In genomic region chr9:130893250-130894101, GRCh38 we compare ENCODE assay signal across 12 cellular contexts. TPM values are rescaled to one million over a fixed set of nuclear protein-coding genes. Genes with fewer than 3 reads are reported as not detected.
DNase-seq lines count a peak whose midpoint lies in the region; ATAC-seq and TF ChIP-seq lines count a peak whose summit lies in the region.
"Had no signal": no experiment of that assay in that cellular context is flagged by ENCODE, and none has a peak within 500 bp of the region (broad histone marks: within the 10 kb centered on the region; RNA-seq: fewer than 3 reads in every experiment).

No MANE protein-coding gene starts in this region.

- H3K4me3 ChIP-seq in H7 (ENCODE audit: insufficient read depth, low read depth, low read length): no peak overlapping the region

- H3K27me3 Mint-ChIP-seq in WTC11 (ENCODE audit: low read depth): no peaks in the 10 kb centered on the region
- H3K27me3 Mint-ChIP-seq: natural killer cell treated with Interleukin-12 subunit alpha and Interleukin-12 subunit beta and Interleukin-15 and Interleukin-18, amount 100 ng/mL, for 72 hours had no signal

- peaks cover 9% of the 10 kb centered on the region for H3K36me3 ChIP-seq in H7 (replicated peaks; ENCODE audit: control insufficient read depth, insufficient read depth, low read length)

- H3K27me3 ChIP-seq in H7 (ENCODE audit: control insufficient read depth, insufficient read depth, low read length): no peaks in the 10 kb centered on the region

- no peak overlapping the region for H3K4me3 Mint-ChIP-seq in WTC11
- H3K4me3 Mint-ChIP-seq: natural killer cell treated with Interleukin-12 subunit alpha and Interleukin-12 subunit beta and Interleukin-15 and Interleukin-18, amount 100 ng/mL, for 72 hours had no signal

- TF ChIP-seq CTCF in WTC11 (IDR thresholded peaks at IDR 0.05) (no peak), omental fat pad (IDR thresholded peaks at IDR 0.05) (no peak)

- ATAC-seq in WTC11 (peak; percentile 63), left ventricle myocardium superior (peak; percentile 53), GM21576 (IDR thresholded peaks at IDR 0.05; ENCODE audit: unreplicated experiment) (no peak), omental fat pad (ENCODE audit: low FRiP score) (no peak)

- 0 out of 2 replicates have a peak, but pooled peaks cover 3% of the 10 kb centered on the region for H3K36me3 Mint-ChIP-seq in WTC11
- H3K36me3 Mint-ChIP-seq: natural killer cell treated with Interleukin-12 subunit alpha and Interleukin-12 subunit beta and Interleukin-15 and Interleukin-18, amount 100 ng/mL, for 72 hours had no signal

- intact Hi-C loops in left ventricle myocardium superior (cut with micrococcal nuclease): no loop called here

- POLR2A ChIA-PET in WTC11 (lab: Charles Lee): interaction anchor here (0.5 kb wide), 1 partner anchor 71 kb away, joined by 3 read pairs; no protein-coding TSS in a partner anchor

- no peaks in the 10 kb centered on the region for H3K4me1 Mint-ChIP-seq in WTC11

- no peaks in the 10 kb centered on the region for H3K9me3 Mint-ChIP-seq in WTC11
- H3K9me3 Mint-ChIP-seq: natural killer cell treated with Interleukin-12 subunit alpha and Interleukin-12 subunit beta and Interleukin-15 and Interleukin-18, amount 100 ng/mL, for 72 hours had no signal

- H3K27ac Mint-ChIP-seq in WTC11: peak overlapping the region; percentile 60
- H3K27ac Mint-ChIP-seq: natural killer cell treated with Interleukin-12 subunit alpha and Interleukin-12 subunit beta and Interleukin-15 and Interleukin-18, amount 100 ng/mL, for 72 hours had no signal

- DNase-seq in H7: peak; percentile 84
- peak; percentile 51 for DNase-seq in WTC11 (ENCODE audit: low spot score)
- DNase-seq in left ventricle myocardium superior: peak; percentile 69
- peak; percentile 76 for DNase-seq in retina
- DNase-seq in RKO (ENCODE audit: low spot score): no peak
- DNase-seq in mesenteric fat pad (ENCODE audit: low spot score): no peak
- no peak for DNase-seq in omental fat pad (ENCODE audit: low spot score)
- DNase-seq: activated CD4-positive, alpha-beta T cell treated with anti-CD3 and anti-CD28 coated beads for 48 hours; central memory CD4-positive, alpha-beta T cell; NCI-H187 treated with DMSO at 0.1 percent for 48 hours had no signal

- CTCF ChIA-PET in WTC11 (lab: Charles Lee): interaction anchor here (0.6 to 8.4 kb wide), 16 partner anchors 18 to 192 kb away, joined by 3 to 69 read pairs (median 4); no protein-coding TSS in a partner anchor

TF ChIP-seq in WTC11, 78 proteins besides CTCF, POLR2A, EP300 and RAD21 (continues in another document):
- TF ChIP-seq RELA (CRISPR knock-in tag; IDR thresholded peaks at IDR 0.05; ENCODE audit: borderline replicate concordance) (0 out of 2 replicates have a peak, but pooled peaks have one; percentile 24), CDX4 (CRISPR knock-in tag; IDR thresholded peaks at IDR 0.05; ENCODE audit: borderline replicate concordance) (no peak), ZNF512 (CRISPR knock-in tag; IDR thresholded peaks at IDR 0.05; ENCODE audit: borderline replicate concordance) (no peak), CREB1 (CRISPR knock-in tag; IDR thresholded peaks at IDR 0.05) (no peak), MYBL2 (CRISPR knock-in tag; IDR thresholded peaks at IDR 0.05) (0 out of 2 replicates have a peak, but pooled peaks have one; percentile 26), PRDM15 (CRISPR knock-in tag; IDR thresholded peaks at IDR 0.05) (0 out of 2 replicates have a peak, but pooled peaks have one; percentile 11)
- TF ChIP-seq, protein P1, sequence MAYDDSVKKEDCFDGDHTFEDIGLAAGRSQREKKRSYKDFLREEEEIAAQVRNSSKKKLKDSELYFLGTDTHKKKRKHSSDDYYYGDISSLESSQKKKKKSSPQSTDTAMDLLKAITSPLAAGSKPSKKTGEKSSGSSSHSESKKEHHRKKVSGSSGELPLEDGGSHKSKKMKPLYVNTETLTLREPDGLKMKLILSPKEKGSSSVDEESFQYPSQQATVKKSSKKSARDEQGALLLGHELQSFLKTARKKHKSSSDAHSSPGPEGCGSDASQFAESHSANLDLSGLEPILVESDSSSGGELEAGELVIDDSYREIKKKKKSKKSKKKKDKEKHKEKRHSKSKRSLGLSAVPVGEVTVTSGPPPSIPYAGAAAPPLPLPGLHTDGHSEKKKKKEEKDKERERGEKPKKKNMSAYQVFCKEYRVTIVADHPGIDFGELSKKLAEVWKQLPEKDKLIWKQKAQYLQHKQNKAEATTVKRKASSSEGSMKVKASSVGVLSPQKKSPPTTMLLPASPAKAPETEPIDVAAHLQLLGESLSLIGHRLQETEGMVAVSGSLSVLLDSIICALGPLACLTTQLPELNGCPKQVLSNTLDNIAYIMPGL (CRISPR knock-in tag; IDR thresholded peaks at IDR 0.05): 0 out of 2 replicates have a peak, but pooled peaks have one; percentile 35
- TF ChIP-seq, protein P2, sequence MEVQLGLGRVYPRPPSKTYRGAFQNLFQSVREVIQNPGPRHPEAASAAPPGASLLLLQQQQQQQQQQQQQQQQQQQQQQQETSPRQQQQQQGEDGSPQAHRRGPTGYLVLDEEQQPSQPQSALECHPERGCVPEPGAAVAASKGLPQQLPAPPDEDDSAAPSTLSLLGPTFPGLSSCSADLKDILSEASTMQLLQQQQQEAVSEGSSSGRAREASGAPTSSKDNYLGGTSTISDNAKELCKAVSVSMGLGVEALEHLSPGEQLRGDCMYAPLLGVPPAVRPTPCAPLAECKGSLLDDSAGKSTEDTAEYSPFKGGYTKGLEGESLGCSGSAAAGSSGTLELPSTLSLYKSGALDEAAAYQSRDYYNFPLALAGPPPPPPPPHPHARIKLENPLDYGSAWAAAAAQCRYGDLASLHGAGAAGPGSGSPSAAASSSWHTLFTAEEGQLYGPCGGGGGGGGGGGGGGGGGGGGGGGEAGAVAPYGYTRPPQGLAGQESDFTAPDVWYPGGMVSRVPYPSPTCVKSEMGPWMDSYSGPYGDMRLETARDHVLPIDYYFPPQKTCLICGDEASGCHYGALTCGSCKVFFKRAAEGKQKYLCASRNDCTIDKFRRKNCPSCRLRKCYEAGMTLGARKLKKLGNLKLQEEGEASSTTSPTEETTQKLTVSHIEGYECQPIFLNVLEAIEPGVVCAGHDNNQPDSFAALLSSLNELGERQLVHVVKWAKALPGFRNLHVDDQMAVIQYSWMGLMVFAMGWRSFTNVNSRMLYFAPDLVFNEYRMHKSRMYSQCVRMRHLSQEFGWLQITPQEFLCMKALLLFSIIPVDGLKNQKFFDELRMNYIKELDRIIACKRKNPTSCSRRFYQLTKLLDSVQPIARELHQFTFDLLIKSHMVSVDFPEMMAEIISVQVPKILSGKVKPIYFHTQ (CRISPR knock-in tag; IDR thresholded peaks at IDR 0.05): no peak

RNA-seq across cellular contexts. Expression of gene QRFP, which starts 3.1 kb away (rescaled TPM):
- not detected in 2 replicates for total RNA-seq in H7 (2014; rRNA removed; shearing (Covaris generic))
- total RNA-seq in WTC11 (2021): not detected in 3 replicates
- not detected for total RNA-seq in left ventricle myocardium superior
- total RNA-seq in mesenteric fat pad: not detected
- not detected for total RNA-seq in omental fat pad
- total RNA-seq: natural killer cell treated with Interleukin-12 subunit alpha and Interleukin-12 subunit beta and Interleukin-15 and Interleukin-18, amount 100 ng/mL, for 72 hours had no signal

RNA-seq across cellular contexts. Expression of gene FIBCD1, which starts 45.6 kb away (rescaled TPM):
- 6.1 and 6.2 TPM in 2 replicates for total RNA-seq in H7 (2014; rRNA removed; shearing (Covaris generic))
- 6.6 to 9.1 TPM (median 8.8 TPM) in 3 replicates for total RNA-seq in WTC11 (2021)
- total RNA-seq in left ventricle myocardium superior: 0.40 TPM
- not detected for total RNA-seq in mesenteric fat pad
- 1 to 10 TPM in 1 of 4 donors, not detected in 3; 1.6 TPM for total RNA-seq in omental fat pad
- total RNA-seq: natural killer cell treated with Interleukin-12 subunit alpha and Interleukin-12 subunit beta and Interleukin-15 and Interleukin-18, amount 100 ng/mL, for 72 hours had no signal

RNA-seq across cellular contexts. Expression of gene ABL1, which starts 58.4 kb away (rescaled TPM):
- total RNA-seq in H7 (2014; rRNA removed; shearing (Covaris generic)): 57.6 and 61.5 TPM in 2 replicates
- total RNA-seq in WTC11 (2021) (87.5 to 104 TPM (median 89.1 TPM) in 3 replicates), left ventricle myocardium superior (33.3 TPM), mesenteric fat pad (92.4 TPM), omental fat pad (10 to 100 TPM; 48.8 to 82.8 (median 75.3) TPM)

Comparison
In these comparisons a context has a peak if more than half of its experiments do, and no peak if none do; other contexts are left out.
1. DNase-seq: peak in H7 (single experiment), WTC11 (single experiment), left ventricle myocardium superior (single experiment) and retina (single experiment); none in RKO (single experiment), mesenteric fat pad (single experiment) and omental fat pad (single experiment).
2. ATAC-seq: peak in WTC11 (single experiment) and left ventricle myocardium superior (single experiment); none in GM21576 (single experiment) and omental fat pad (single experiment).